ENCODE assay signal across 15 cellular contexts in genomic region chr9:7358876-7359275, GRCh38.
DNase-seq lines count a peak whose midpoint lies in the region; ATAC-seq and TF ChIP-seq lines count a peak whose summit lies in the region.
"Had no signal": no experiment of that assay in that cellular context is flagged by ENCODE, and none has a peak within 500 bp of the region (broad histone marks: within the 10 kb centered on the region; RNA-seq: fewer than 3 reads in every experiment).

No MANE protein-coding gene starts in this region.

- TF ChIP-seq CTCF in A673 (conservative IDR thresholded peaks at IDR 0.05; ENCODE audit: low read depth, low read length), result peak; percentile 55
- peak; percentile 24 for TF ChIP-seq CTCF in astrocyte of the cerebellum (IDR thresholded peaks at IDR 0.05; ENCODE audit: low read depth, low read length, missing control alignments)

- ATAC-seq in HG02571 (IDR thresholded peaks at IDR 0.05; ENCODE audit: unreplicated experiment) (no peak), GM19463 (IDR thresholded peaks at IDR 0.05; ENCODE audit: unreplicated experiment) (no peak)
- ATAC-seq: activated CD8-positive, alpha-beta T cell treated with anti-CD3 and anti-CD28 coated beads for 36 hours had no signal

- in situ Hi-C loops in astrocyte of the cerebellum (cut with HindIII; ENCODE audit: low sequenced_read_pairs), result no loop called here

- H3K36me3 ChIP-seq in A673 (ENCODE audit: insufficient read depth, low read length, poor library complexity, severe bottlenecking) (no peaks in the 10 kb centered on the region), H7 (replicated peaks; ENCODE audit: control insufficient read depth, insufficient read depth, low read length) (no peaks in the 10 kb centered on the region)
- H3K36me3 ChIP-seq: esophagus muscularis mucosa had no signal

- BruUV-seq in A673 (replicated peaks; lab: Mats Ljungman, UMichigan), result no TSS peak

- intact Hi-C loops in A673 (cut with micrococcal nuclease; ENCODE audit: unreplicated experiment), result no loop called here

- DNase-seq in A673 (ENCODE audit: low spot score) (peak; percentile 12), H7 (peak; percentile 38), astrocyte of the cerebellum (ENCODE audit: low read depth) (no peak), iPS-NIHi7 (ENCODE audit: extremely low spot score) (peak; percentile 44), NCI-H1436 (lab: John Stamatoyannopoulos, UW) (no peak), midbrain (lab: John Stamatoyannopoulos, UW) (no peak)
- DNase-seq: activated CD8-positive, alpha-beta T cell treated with anti-CD3 and anti-CD28 coated beads for 36 hours; activated T-cell treated with anti-CD3 and anti-CD28 coated beads, Interleukin-2, amount 50 U/mL, for 48 hours; COR-L47; EL; NCI-H2107; NCI-H748 treated with DMSO at 0.1 percent for 48 hours had no signal

- no peaks in the 10 kb centered on the region for H3K9me3 ChIP-seq in A673 (ENCODE audit: low read depth, low read length, poor library complexity, severe bottlenecking)
- H3K9me3 ChIP-seq: esophagus muscularis mucosa had no signal

- POLR2A ChIA-PET in A673 (lab: Charles Lee; ENCODE audit: low non-redundant PET), result no interaction called here

- H3K4me1 ChIP-seq in A673 (ENCODE audit: insufficient read depth, low read length, poor library complexity, severe bottlenecking), result peaks cover 10% of the 10 kb centered on the region
- H3K4me1 ChIP-seq: esophagus muscularis mucosa had no signal

- H3K4me3 ChIP-seq in A673 (ENCODE audit: low read depth, low read length, poor library complexity, severe bottlenecking), result no peak overlapping the region
- H3K4me3 ChIP-seq in H7 (ENCODE audit: insufficient read depth, low read depth, low read length), result no peak overlapping the region
- no peak overlapping the region for H3K4me3 ChIP-seq in astrocyte of the cerebellum (ENCODE audit: low read depth, low read length)
- H3K4me3 ChIP-seq: esophagus muscularis mucosa had no signal

- H3K27me3 ChIP-seq in A673 (replicated peaks; ENCODE audit: insufficient read depth, low read depth, low read length, poor library complexity), result no peaks in the 10 kb centered on the region
- H3K27me3 ChIP-seq in H7 (ENCODE audit: control insufficient read depth, insufficient read depth, low read length), result no peaks in the 10 kb centered on the region
- H3K27me3 ChIP-seq: esophagus muscularis mucosa had no signal

- no peak overlapping the region for H3K27ac ChIP-seq in A673 (ENCODE audit: low read depth, low read length, poor library complexity, severe bottlenecking)
- H3K27ac ChIP-seq: esophagus muscularis mucosa had no signal

- CTCF ChIA-PET in A673 (lab: Charles Lee), result interaction anchor here (0.6 to 1.4 kb wide), 3 partner anchors 17 to 43 kb away, joined by 3 to 8 read pairs (median 4); no protein-coding TSS in a partner anchor

Comparison
In these comparisons a context has a peak if more than half of its experiments do, and no peak if none do; other contexts are left out.
1. DNase-seq: peak in A673 (single experiment), H7 (single experiment) and iPS-NIHi7 (single experiment); none in astrocyte of the cerebellum (single experiment), NCI-H1436 (single experiment) and midbrain (single experiment).